21 cellular contexts compared by ENCODE assay signal in genomic region chr18:12007063-12007462, GRCh38. TPM values are rescaled to one million over a fixed set of nuclear protein-coding genes. Genes with fewer than 3 reads are reported as not detected.
DNase-seq lines count a peak whose midpoint lies in the region; TF ChIP-seq lines count a peak whose summit lies in the region.
"Had no signal": no experiment of that assay in that cellular context is flagged by ENCODE, and none has a peak within 500 bp of the region (broad histone marks: within the 10 kb centered on the region; RNA-seq: fewer than 3 reads in every experiment).

No MANE protein-coding gene starts in this region.

- H3K4ac ChIP-seq in H9 (ENCODE audit: low read depth, low read length), result no peak overlapping the region

- H3K14ac ChIP-seq in H9 (ENCODE audit: insufficient read depth, low read length), result no peak overlapping the region

- H3K9me3 Mint-ChIP-seq in H9 (no peaks in the 10 kb centered on the region), immature natural killer cell (no peaks in the 10 kb centered on the region)
- H3K9me3 Mint-ChIP-seq: GM23338, HFFc6 had no signal

- POLR2A ChIA-PET in RWPE1 (lab: Yijun Ruan, JAX; ENCODE audit: low non-redundant PET), result no interaction called here

- H3K18ac ChIP-seq in H9 (ENCODE audit: insufficient read length, low read depth, low read length), result no peak overlapping the region

- H3K4me1 ChIP-seq in H9 (ENCODE audit: insufficient read depth, low read length) (no peaks in the 10 kb centered on the region), esophagus squamous epithelium (peaks cover 8 to 79% (median 48%) of the 10 kb centered on the region in 3 donors)
- H3K4me1 ChIP-seq: HAP-1 had no signal

- no CpG with 5 or more reads among the region's 12 CpGs for WGBS in H9 (ENCODE audit: extremely low coverage, insufficient read length, low lambda C conversion rate)
- 93% methylated on average over 9 to 12 of the region's 12 CpGs for WGBS in esophagus squamous epithelium, 2 donors

- no peak overlapping the region for H4K91ac ChIP-seq in H9 (ENCODE audit: insufficient read length, low read depth, low read length)

- no peak overlapping the region for H2AFZ ChIP-seq in H9 (ENCODE audit: low read length)
- H2AFZ ChIP-seq: GM23338 had no signal

- H3K36me3 ChIP-seq in esophagus squamous epithelium, result peaks cover 0 to 96% (median 16%) of the 10 kb centered on the region in 3 donors

- H3K27me3 Mint-ChIP-seq in H9 (ENCODE audit: low read depth) (no peaks in the 10 kb centered on the region), immature natural killer cell (ENCODE audit: low read depth in 3 of 3) (no peaks in the 10 kb centered on the region)

- H2BK5ac ChIP-seq in H9 (ENCODE audit: insufficient read length, low read length), result no peak overlapping the region

- no peak overlapping the region for H2BK20ac ChIP-seq in H9 (ENCODE audit: low read depth, low read length, poor library complexity, severe bottlenecking)

- H3K4me3 Mint-ChIP-seq in H9 (no peak overlapping the region), immature natural killer cell (no peak overlapping the region)
- H3K4me3 Mint-ChIP-seq: GM23338, HFFc6 had no signal

- no peak overlapping the region for H2BK15ac ChIP-seq in H9 (ENCODE audit: low read depth, low read length)

- H3K23me2 ChIP-seq in H9 (ENCODE audit: insufficient read length, low read depth, low read length, poor library complexity, severe bottlenecking), result no peaks in the 10 kb centered on the region

- H3K79me1 ChIP-seq in H9 (ENCODE audit: insufficient read depth, low read depth, low read length, poor library complexity, severe bottlenecking), result no peaks in the 10 kb centered on the region

- H4K5ac ChIP-seq in H9 (ENCODE audit: insufficient read length, low read depth, low read length), result no peak overlapping the region

- H2AK5ac ChIP-seq in H9 (ENCODE audit: insufficient read length, low read length), result no peak overlapping the region

- peaks cover 10 to 61% (median 55%) of the 10 kb centered on the region in 3 experiments; a peak in 6 of 7 replicates for H3K36me3 Mint-ChIP-seq in H9 (ENCODE audit: insufficient read depth in 1 of 3, low read depth in 3 of 3)
- H3K36me3 Mint-ChIP-seq in immature natural killer cell, result no peaks in the 10 kb centered on the region

- no peak overlapping the region for H3K4me2 ChIP-seq in H9 (ENCODE audit: insufficient read depth, insufficient read length, low read length)
- H3K4me2 ChIP-seq: GM23338 had no signal

- no peak overlapping the region for H3K56ac ChIP-seq in H9 (ENCODE audit: insufficient read length, low read depth, low read length)

- H3K4me1 Mint-ChIP-seq in H9, result peaks cover 2 to 5% of the 10 kb centered on the region in 2 experiments; a peak in 2 of 4 replicates
- H3K4me1 Mint-ChIP-seq in immature natural killer cell, result no peaks in the 10 kb centered on the region

- no peak overlapping the region for H4K8ac ChIP-seq in H9 (replicated peaks; ENCODE audit: insufficient read length, low read depth, low read length)

- no peak overlapping the region for H3K23ac ChIP-seq in H9 (ENCODE audit: insufficient read length, low read depth, low read length)

- TF ChIP-seq POLR2A in esophagus squamous epithelium (IDR thresholded peaks at IDR 0.05), result no peak

- H3K4me3 ChIP-seq in esophagus squamous epithelium, result no peak overlapping the region
- H3K4me3 ChIP-seq: GM23338, HAP-1 had no signal

- intact Hi-C loops in esophagus squamous epithelium (cut with DNase I) (no loop called here), posterior vena cava (cut with DNase I) (loop anchor here in 1 of 2 donors (10.0 kb wide), 1 partner anchor 58 kb away; no protein-coding TSS in a partner anchor)

- H3K27me3 ChIP-seq in H9 (ENCODE audit: insufficient read depth, low read length), result no peaks in the 10 kb centered on the region
- no peaks in the 10 kb centered on the region for H3K27me3 ChIP-seq in esophagus squamous epithelium

- H2BK12ac ChIP-seq in H9 (ENCODE audit: insufficient read length, low read depth, low read length), result no peak overlapping the region

- H3K79me2 ChIP-seq in H9 (ENCODE audit: insufficient read depth, low read length), result no peaks in the 10 kb centered on the region

- H3K27ac ChIP-seq in H9 (ENCODE audit: insufficient read length, low read depth, low read length) (no peak overlapping the region), RWPE1 (peak overlapping the region; percentile 83), esophagus squamous epithelium (peak overlapping the region in 3 of 4 donors; percentile 79 to 84 (median 80))

- H4K20me1 ChIP-seq in H9 (ENCODE audit: control insufficient read depth, insufficient read depth, insufficient read length), result no peaks in the 10 kb centered on the region

- H2BK120ac ChIP-seq in H9 (ENCODE audit: low read depth, low read length, poor library complexity, severe bottlenecking), result no peak overlapping the region

- no peak overlapping the region for H3K9ac ChIP-seq in H9 (ENCODE audit: extremely low read depth, insufficient read length, low read length)

- TF ChIP-seq CTCF in H9 (conservative IDR thresholded peaks at IDR 0.05), result no peak
- TF ChIP-seq CTCF in RWPE1 (conservative IDR thresholded peaks at IDR 0.05; ENCODE audit: low read depth), result no peak
- TF ChIP-seq CTCF in esophagus squamous epithelium (IDR thresholded peaks at IDR 0.05), result no peak

- DNase-seq in H9 (no peak), RWPE1 (ENCODE audit: low spot score) (no peak), esophagus squamous epithelium (lab: John Stamatoyannopoulos, UW) (no peak), posterior vena cava (ENCODE audit: low spot score) (peak; percentile 68), NCI-H526 (lab: John Stamatoyannopoulos, UW) (no peak), NCI-H2029 (lab: John Stamatoyannopoulos, UW) (no peak), immature natural killer cell (no peak)
- DNase-seq in stimulated activated CD4-positive, alpha-beta T cell treated with anti-CD3 and anti-CD28 coated beads, Interleukin-15, amount 100 ng/mL, for 24 hours, result no peak
- DNase-seq: HFFc6; Karpas-422; MV-4-11; NCI-H1105; NCI-H1436 treated with DMSO at 0.1 percent for 48 hours; NCI-H1930; NCI-H446; NCI-H524 treated with DMSO at 0.1 percent for 48 hours; NCI-H82; NK-92 treated with Interleukin-12 subunit alpha and Interleukin-12 subunit beta, amount 100 ng/mL, for 24 hours; SHP77 treated with DMSO at 0.1 percent for 48 hours had no signal

- no peak overlapping the region for H3T11ph ChIP-seq in H9 (ENCODE audit: low read length)

- H3K9me3 ChIP-seq in H9 (ENCODE audit: control insufficient read depth, low read depth, low read length), result no peaks in the 10 kb centered on the region
- no peaks in the 10 kb centered on the region for H3K9me3 ChIP-seq in esophagus squamous epithelium
- H3K9me3 ChIP-seq: HAP-1 had no signal

- CTCF ChIA-PET in RWPE1 (lab: Yijun Ruan, JAX), result no interaction called here

- peak overlapping the region in 2 of 3 experiments; percentile 16 to 58; a peak in 2 of 7 replicates for H3K27ac Mint-ChIP-seq in H9
- peak overlapping the region in 1 of 6 donors; percentile 17 for H3K27ac Mint-ChIP-seq in immature natural killer cell
- H3K27ac Mint-ChIP-seq: GM23338, HFFc6 had no signal

RNA-seq across cellular contexts. Expression of gene IMPA2, which starts 25.8 kb away (rescaled TPM):
- total RNA-seq in H9 (2021), result 69.1 and 73.8 TPM in 2 replicates
- total RNA-seq in esophagus squamous epithelium, result 100 to 1,000 TPM; 121 to 235 (median 164) TPM
- 10 to 100 TPM; 14.9 to 31.5 TPM for total RNA-seq in posterior vena cava
- 10 to 100 TPM in 2 of 3 donors, 1 to 10 TPM in 1; 6.0 to 15.2 (median 13.8) TPM for polyA plus RNA-seq in immature natural killer cell
